In the genomic region with DNA sequence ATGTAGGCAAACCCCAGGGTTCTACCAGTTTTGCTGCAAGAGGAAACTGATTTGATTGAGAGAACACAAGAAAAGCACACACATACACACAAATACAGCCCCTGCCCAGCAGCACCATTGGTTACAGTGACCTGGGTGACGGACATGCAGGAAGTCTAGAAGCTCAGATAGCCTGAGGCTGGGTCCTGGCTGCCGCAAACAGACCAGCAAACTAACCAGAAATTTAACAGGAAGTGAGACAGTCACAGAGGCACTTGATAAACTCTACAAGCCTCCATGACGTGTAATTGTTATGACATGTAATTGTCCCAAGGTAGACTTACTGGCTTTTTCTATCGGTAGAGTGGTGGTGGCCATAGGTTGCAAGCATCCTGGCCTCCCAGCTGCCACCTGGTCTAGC, we compare ENCODE assay signal across 1 cellular context.
TF ChIP-seq lines count a peak whose summit lies in the region.

No MANE protein-coding gene starts in this region.

TF ChIP-seq in GM12878, 131 proteins besides CTCF, POLR2A, EP300 and RAD21 (continued from another document):
- TF ChIP-seq, protein P1, sequence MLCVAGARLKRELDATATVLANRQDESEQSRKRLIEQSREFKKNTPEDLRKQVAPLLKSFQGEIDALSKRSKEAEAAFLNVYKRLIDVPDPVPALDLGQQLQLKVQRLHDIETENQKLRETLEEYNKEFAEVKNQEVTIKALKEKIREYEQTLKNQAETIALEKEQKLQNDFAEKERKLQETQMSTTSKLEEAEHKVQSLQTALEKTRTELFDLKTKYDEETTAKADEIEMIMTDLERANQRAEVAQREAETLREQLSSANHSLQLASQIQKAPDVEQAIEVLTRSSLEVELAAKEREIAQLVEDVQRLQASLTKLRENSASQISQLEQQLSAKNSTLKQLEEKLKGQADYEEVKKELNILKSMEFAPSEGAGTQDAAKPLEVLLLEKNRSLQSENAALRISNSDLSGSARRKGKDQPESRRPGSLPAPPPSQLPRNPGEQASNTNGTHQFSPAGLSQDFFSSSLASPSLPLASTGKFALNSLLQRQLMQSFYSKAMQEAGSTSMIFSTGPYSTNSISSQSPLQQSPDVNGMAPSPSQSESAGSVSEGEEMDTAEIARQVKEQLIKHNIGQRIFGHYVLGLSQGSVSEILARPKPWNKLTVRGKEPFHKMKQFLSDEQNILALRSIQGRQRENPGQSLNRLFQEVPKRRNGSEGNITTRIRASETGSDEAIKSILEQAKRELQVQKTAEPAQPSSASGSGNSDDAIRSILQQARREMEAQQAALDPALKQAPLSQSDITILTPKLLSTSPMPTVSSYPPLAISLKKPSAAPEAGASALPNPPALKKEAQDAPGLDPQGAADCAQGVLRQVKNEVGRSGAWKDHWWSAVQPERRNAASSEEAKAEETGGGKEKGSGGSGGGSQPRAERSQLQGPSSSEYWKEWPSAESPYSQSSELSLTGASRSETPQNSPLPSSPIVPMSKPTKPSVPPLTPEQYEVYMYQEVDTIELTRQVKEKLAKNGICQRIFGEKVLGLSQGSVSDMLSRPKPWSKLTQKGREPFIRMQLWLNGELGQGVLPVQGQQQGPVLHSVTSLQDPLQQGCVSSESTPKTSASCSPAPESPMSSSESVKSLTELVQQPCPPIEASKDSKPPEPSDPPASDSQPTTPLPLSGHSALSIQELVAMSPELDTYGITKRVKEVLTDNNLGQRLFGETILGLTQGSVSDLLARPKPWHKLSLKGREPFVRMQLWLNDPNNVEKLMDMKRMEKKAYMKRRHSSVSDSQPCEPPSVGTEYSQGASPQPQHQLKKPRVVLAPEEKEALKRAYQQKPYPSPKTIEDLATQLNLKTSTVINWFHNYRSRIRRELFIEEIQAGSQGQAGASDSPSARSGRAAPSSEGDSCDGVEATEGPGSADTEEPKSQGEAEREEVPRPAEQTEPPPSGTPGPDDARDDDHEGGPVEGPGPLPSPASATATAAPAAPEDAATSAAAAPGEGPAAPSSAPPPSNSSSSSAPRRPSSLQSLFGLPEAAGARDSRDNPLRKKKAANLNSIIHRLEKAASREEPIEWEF (IDR thresholded peaks at IDR 0.05; ENCODE audit: insufficient replicate concordance, low read depth, low read length): no peak
